10 cellular contexts compared by ENCODE assay signal in the genomic region with DNA sequence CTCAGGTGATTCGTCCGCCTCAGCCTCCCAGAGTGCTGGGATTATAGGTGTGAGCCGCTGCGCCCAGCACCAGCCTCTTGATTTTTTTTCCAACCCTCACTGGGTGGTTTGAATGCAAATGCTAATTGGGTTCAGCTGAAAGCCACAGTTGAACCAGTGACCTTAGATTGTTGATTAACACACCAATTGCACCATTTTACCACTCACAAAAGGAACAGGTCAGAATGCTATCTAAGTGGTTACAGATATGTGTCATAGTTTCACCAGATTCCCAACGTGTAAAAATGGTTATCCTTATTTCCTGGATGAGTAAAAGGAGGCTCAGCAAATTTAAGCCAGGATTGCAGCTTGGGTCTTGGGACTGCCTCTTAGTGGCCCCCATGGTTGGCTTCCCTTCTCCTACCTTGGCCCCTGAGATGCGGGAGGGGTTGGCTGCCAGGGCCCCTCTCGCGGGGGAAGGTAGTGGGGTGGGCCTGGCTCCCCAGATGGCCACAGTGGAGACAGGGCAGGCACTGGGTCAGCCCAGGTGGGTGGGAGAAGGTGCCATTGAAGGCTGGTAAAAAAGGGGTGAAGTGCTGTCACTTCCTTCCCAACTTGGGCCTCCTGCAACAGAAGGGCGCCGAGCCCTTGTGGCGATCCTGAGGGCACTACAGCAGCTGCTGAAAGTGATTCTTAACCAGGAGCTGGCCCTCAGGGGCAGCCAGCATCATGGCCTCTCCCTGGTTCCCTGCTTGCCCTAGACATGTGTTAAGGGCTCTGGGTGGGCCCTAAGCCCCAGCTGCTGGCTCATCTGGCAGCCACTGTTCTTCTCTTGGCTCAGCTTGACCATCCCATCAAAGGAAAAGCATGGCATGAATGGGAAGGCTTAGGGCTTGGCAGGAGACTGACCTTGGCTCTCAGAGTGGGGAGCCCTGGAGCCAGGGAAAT.
DNase-seq lines count a peak whose midpoint lies in the region; ATAC-seq and TF ChIP-seq lines count a peak whose summit lies in the region.
"Had no signal": no experiment of that assay in that cellular context is flagged by ENCODE, and none has a peak within 500 bp of the region (broad histone marks: within the 10 kb centered on the region; RNA-seq: fewer than 3 reads in every experiment).

No MANE protein-coding gene starts in this region.

- H3K4me1 ChIP-seq in osteoblast (ENCODE audit: insufficient read depth, low read length): peaks cover 56% of the 10 kb centered on the region

- no peaks in the 10 kb centered on the region for H3K27me3 ChIP-seq in osteoblast (ENCODE audit: insufficient read depth, low read length)

- ATAC-seq in GM19043 (IDR thresholded peaks at IDR 0.05; ENCODE audit: low read depth, unreplicated experiment) (peak; percentile 51), HG03025 (IDR thresholded peaks at IDR 0.05; ENCODE audit: low FRiP score, unreplicated experiment) (no peak)
- no peak for ATAC-seq in activated T-cell treated with anti-CD3 and anti-CD28 coated beads, Interleukin-2, amount 50 U/mL, for 4 hours

- no peaks in the 10 kb centered on the region for H3K36me3 ChIP-seq in osteoblast (ENCODE audit: insufficient read depth, low read length)

- no peak overlapping the region for H3K4me2 ChIP-seq in osteoblast (ENCODE audit: insufficient read depth, low read length)

- H3K36me3 Mint-ChIP-seq in activated T-cell treated with anti-CD3 and anti-CD28 coated beads, Interleukin-2, amount 50 U/mL, for 4 hours (ENCODE audit: insufficient read depth): no peaks in the 10 kb centered on the region

- no peak for TF ChIP-seq CTCF in epithelial cell of esophagus (IDR thresholded peaks at IDR 0.05; ENCODE audit: insufficient read depth, low read depth, low read length, missing control alignments)
- TF ChIP-seq CTCF in osteoblast (IDR thresholded peaks at IDR 0.05; ENCODE audit: extremely low read depth, low read depth, low read length): no peak

- H3K4me3 ChIP-seq in epithelial cell of esophagus (ENCODE audit: low read length) (no peak overlapping the region), osteoblast (ENCODE audit: insufficient read depth, low read length) (no peak overlapping the region)

- no peaks in the 10 kb centered on the region for H3K79me2 ChIP-seq in osteoblast (ENCODE audit: insufficient read depth, low read length)

- no peak overlapping the region for H3K4me3 Mint-ChIP-seq in activated T-cell treated with anti-CD3 and anti-CD28 coated beads, Interleukin-2, amount 50 U/mL, for 4 hours

- H3K9me3 ChIP-seq in osteoblast (ENCODE audit: low read depth, low read length): no peaks in the 10 kb centered on the region

- DNase-seq in MV-4-11 (lab: John Stamatoyannopoulos, UW): peak; percentile 92
- DNase-seq in epithelial cell of esophagus (ENCODE audit: low read depth): peak; percentile 77
- peak; percentile 60 for DNase-seq in osteoblast (ENCODE audit: insufficient read length, low spot score, missing footprints)
- no peak for DNase-seq in stimulated activated CD4-positive, alpha-beta T cell treated with anti-CD3 and anti-CD28 coated beads, Interleukin-2, amount 100 ng/mL, for 24 hours
- no peak for DNase-seq in activated T-cell treated with anti-CD3 and anti-CD28 coated beads, Interleukin-2, amount 50 U/mL, for 4 hours
- no peak for DNase-seq in NCI-H1092 treated with DMSO at 0.1 percent for 48 hours (lab: John Stamatoyannopoulos, UW)
- DNase-seq: activated T-cell treated with anti-CD3 and anti-CD28 coated beads, Interleukin-2, amount 50 U/mL, for 48 hours; stimulated activated CD4-positive, alpha-beta T cell treated with anti-CD3 and anti-CD28 coated beads, Interleukin-4, amount 100 ng/mL, for 1 hour had no signal

- H3K27ac ChIP-seq in osteoblast (ENCODE audit: low read depth, low read length): peak overlapping the region; percentile 11

- no peak overlapping the region for H2AFZ ChIP-seq in osteoblast (ENCODE audit: low read length)

- H3K27me3 Mint-ChIP-seq in activated T-cell treated with anti-CD3 and anti-CD28 coated beads, Interleukin-2, amount 50 U/mL, for 4 hours (ENCODE audit: low read depth): peaks cover 5% of the 10 kb centered on the region

- H4K20me1 ChIP-seq in osteoblast (ENCODE audit: insufficient read depth, low read length): no peaks in the 10 kb centered on the region

- no peaks in the 10 kb centered on the region for H3K9me3 Mint-ChIP-seq in activated T-cell treated with anti-CD3 and anti-CD28 coated beads, Interleukin-2, amount 50 U/mL, for 4 hours

- H3K4me1 Mint-ChIP-seq in activated T-cell treated with anti-CD3 and anti-CD28 coated beads, Interleukin-2, amount 50 U/mL, for 4 hours (ENCODE audit: low read depth): peaks cover 4% of the 10 kb centered on the region

Comparison
In these comparisons a context has a peak if more than half of its experiments do, and no peak if none do; other contexts are left out.
1. DNase-seq: peak in MV-4-11 (single experiment), epithelial cell of esophagus (single experiment) and osteoblast (single experiment); none in stimulated activated CD4-positive, alpha-beta T cell treated with anti-CD3 and anti-CD28 coated beads, Interleukin-2, amount 100 ng/mL, for 24 hours (0 of 2), activated T-cell treated with anti-CD3 and anti-CD28 coated beads, Interleukin-2, amount 50 U/mL, for 4 hours (single experiment) and NCI-H1092 treated with DMSO at 0.1 percent for 48 hours (single experiment).